8 cellular contexts compared by ENCODE assay signal in the genomic region with DNA sequence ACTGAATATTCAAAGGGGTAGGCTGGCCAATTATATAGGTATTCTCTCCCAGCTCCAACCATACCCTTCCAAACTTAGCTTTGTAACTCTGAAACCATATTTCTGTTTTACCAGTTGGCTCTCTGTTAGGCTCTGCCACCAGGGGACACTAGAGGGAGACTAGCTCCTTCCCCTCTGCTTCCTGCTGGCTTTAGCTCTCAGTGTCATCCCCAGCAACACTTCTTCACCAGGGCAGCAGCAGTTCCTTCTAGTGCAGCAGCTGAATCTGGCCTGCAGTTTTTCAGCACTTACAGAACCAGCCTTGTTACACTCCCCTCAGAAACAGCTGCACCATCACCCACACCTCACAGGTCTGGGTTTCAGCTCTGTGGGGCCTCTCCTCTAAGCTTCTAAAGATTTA. TPM values are rescaled to one million over a fixed set of nuclear protein-coding genes. Genes with fewer than 3 reads are reported as not detected.
DNase-seq lines count a peak whose midpoint lies in the region; ATAC-seq and TF ChIP-seq lines count a peak whose summit lies in the region.

No MANE protein-coding gene starts in this region.

- intact Hi-C loops in cardiac septum (cut with DNase I) = no loop called here

- TF ChIP-seq RAD21 in liver (IDR thresholded peaks at IDR 0.05) = peak; percentile 19 to 54

- no peak overlapping the region for H3K4me3 Mint-ChIP-seq in CD8-positive, alpha-beta memory T cell
- no peak overlapping the region for H3K4me3 Mint-ChIP-seq in activated CD8-positive, alpha-beta T cell treated with anti-CD3 and anti-CD28 coated beads, Interleukin-2, amount 10 ng/mL, durations not matched to agents 7 days and 5 days

- DNase-seq in CD8-positive, alpha-beta memory T cell = peak; percentile 23 to 65 (median 34)
- peak; percentile 3 for DNase-seq in HuH-7 (ENCODE audit: low spot score)
- DNase-seq in activated CD8-positive, alpha-beta T cell treated with anti-CD3 and anti-CD28 coated beads, Interleukin-2, amount 10 ng/mL, durations not matched to agents 7 days and 5 days = peak; percentile 68
- DNase-seq in NCI-H187 treated with DMSO at 0.1 percent for 48 hours (lab: John Stamatoyannopoulos, UW) = no peak
- no peak for DNase-seq in cardiac septum (ENCODE audit: low spot score)

- no peak overlapping the region for H3K9ac ChIP-seq in liver (ENCODE audit: low read depth in 1 of 2, low read length in 2 of 2)

- peaks cover 0 to 3% (median 0%) of the 10 kb centered on the region in 5 donors for H3K9me3 Mint-ChIP-seq in CD8-positive, alpha-beta memory T cell
- peaks cover 11% of the 10 kb centered on the region for H3K9me3 Mint-ChIP-seq in activated CD8-positive, alpha-beta T cell treated with anti-CD3 and anti-CD28 coated beads, Interleukin-2, amount 10 ng/mL, durations not matched to agents 7 days and 5 days (ENCODE audit: insufficient read depth)

- H3K4me3 ChIP-seq in CD8-positive, alpha-beta memory T cell (ENCODE audit: low read length) = no peak overlapping the region
- no peak overlapping the region for H3K4me3 ChIP-seq in liver (ENCODE audit: low read depth in 1 of 3, low read length in 3 of 3)

- H3K4me1 ChIP-seq in CD8-positive, alpha-beta memory T cell (ENCODE audit: insufficient read depth, low read length) = peaks cover 37% of the 10 kb centered on the region
- H3K4me1 ChIP-seq in liver (ENCODE audit: control insufficient read depth in 4 of 4, insufficient read depth in 4 of 4, low read length in 3 of 4) = peaks cover 0 to 3% (median 2%) of the 10 kb centered on the region in 4 donors

- H3K36me3 Mint-ChIP-seq in CD8-positive, alpha-beta memory T cell = peaks cover 0 to 2% (median 0%) of the 10 kb centered on the region in 3 donors
- peaks cover 26% of the 10 kb centered on the region for H3K36me3 Mint-ChIP-seq in activated CD8-positive, alpha-beta T cell treated with anti-CD3 and anti-CD28 coated beads, Interleukin-2, amount 10 ng/mL, durations not matched to agents 7 days and 5 days (ENCODE audit: low read depth)

- ATAC-seq in activated CD8-positive, alpha-beta T cell treated with anti-CD3 and anti-CD28 coated beads, Interleukin-2, amount 10 ng/mL, durations not matched to agents 7 days and 5 days = peak; percentile 81
- ATAC-seq in GM19397 (IDR thresholded peaks at IDR 0.05; ENCODE audit: unreplicated experiment) (no peak), HG02678 (IDR thresholded peaks at IDR 0.05; ENCODE audit: unreplicated experiment) (no peak)

- peak; percentile 24 for TF ChIP-seq CTCF in liver (IDR thresholded peaks at IDR 0.05; ENCODE audit: low read depth, low read length, missing input control)

- no peaks in the 10 kb centered on the region for H3K27me3 Mint-ChIP-seq in CD8-positive, alpha-beta memory T cell
- H3K27me3 Mint-ChIP-seq in activated CD8-positive, alpha-beta T cell treated with anti-CD3 and anti-CD28 coated beads, Interleukin-2, amount 10 ng/mL, durations not matched to agents 7 days and 5 days (ENCODE audit: low read depth) = no peaks in the 10 kb centered on the region

- peak overlapping the region in 6 of 8 donors; percentile 2 to 82 (median 40) for H3K27ac Mint-ChIP-seq in CD8-positive, alpha-beta memory T cell
- H3K27ac Mint-ChIP-seq in activated CD8-positive, alpha-beta T cell treated with anti-CD3 and anti-CD28 coated beads, Interleukin-2, amount 10 ng/mL, durations not matched to agents 7 days and 5 days = no peak overlapping the region

- H3K9me3 ChIP-seq in CD8-positive, alpha-beta memory T cell (ENCODE audit: low read length) = no peaks in the 10 kb centered on the region
- H3K9me3 ChIP-seq in liver (ENCODE audit: control insufficient read depth in 4 of 4, low read length in 3 of 4) = no peaks in the 10 kb centered on the region

- no peak overlapping the region for H3K27ac ChIP-seq in CD8-positive, alpha-beta memory T cell (ENCODE audit: low read depth, low read length)
- H3K27ac ChIP-seq in liver (ENCODE audit: low read depth in 1 of 2, low read length in 2 of 2) = no peak overlapping the region

- H3K4me1 Mint-ChIP-seq in CD8-positive, alpha-beta memory T cell = peaks cover 58 to 82% (median 73%) of the 10 kb centered on the region in 3 donors
- peaks cover 53% of the 10 kb centered on the region for H3K4me1 Mint-ChIP-seq in activated CD8-positive, alpha-beta T cell treated with anti-CD3 and anti-CD28 coated beads, Interleukin-2, amount 10 ng/mL, durations not matched to agents 7 days and 5 days (ENCODE audit: low read depth)

- CTCF ChIA-PET in CD8-positive, alpha-beta memory T cell (lab: Charles Lee) = interaction anchor here (0.6 to 1.7 kb wide), 24 partner anchors 10 to 485 kb away, joined by 3 to 13 read pairs (median 4); no protein-coding TSS in a partner anchor
- CTCF ChIA-PET in activated CD8-positive, alpha-beta T cell treated with anti-CD3 and anti-CD28 coated beads, Interleukin-2, amount 10 ng/mL, durations not matched to agents 7 days and 5 days (lab: Charles Lee) = interaction anchor here (0.6 to 2.5 kb wide), 44 partner anchors 9 to 407 kb away, joined by 3 to 21 read pairs (median 4); no protein-coding TSS in a partner anchor

- no peaks in the 10 kb centered on the region for H3K27me3 ChIP-seq in CD8-positive, alpha-beta memory T cell (ENCODE audit: insufficient read depth, low read length, poor library complexity, severe bottlenecking)
- no peaks in the 10 kb centered on the region for H3K27me3 ChIP-seq in liver (ENCODE audit: control insufficient read depth in 4 of 4, insufficient read depth in 4 of 4, low read length in 3 of 4)

- no peaks in the 10 kb centered on the region for H3K36me3 ChIP-seq in CD8-positive, alpha-beta memory T cell (ENCODE audit: insufficient read depth, low read length)
- no peaks in the 10 kb centered on the region for H3K36me3 ChIP-seq in liver (ENCODE audit: control insufficient read depth in 4 of 4, insufficient read depth in 3 of 4, low read depth in 1 of 4, low read length in 3 of 4)

- POLR2A ChIA-PET in CD8-positive, alpha-beta memory T cell (lab: Charles Lee) = interaction anchor here (0.5 to 1.3 kb wide), 3 partner anchors 16 to 58 kb away, joined by 3 read pairs; no protein-coding TSS in a partner anchor
- POLR2A ChIA-PET in activated CD8-positive, alpha-beta T cell treated with anti-CD3 and anti-CD28 coated beads, Interleukin-2, amount 10 ng/mL, durations not matched to agents 7 days and 5 days (lab: Charles Lee) = interaction anchor here (1.1 to 1.2 kb wide), 3 partner anchors 16 to 154 kb away, joined by 3 to 6 read pairs (median 4); no protein-coding TSS in a partner anchor

TF ChIP-seq in liver, 16 proteins besides CTCF, POLR2A, EP300 and RAD21 (continues in another document):
- TF ChIP-seq RXRA (IDR thresholded peaks at IDR 0.05) (no peak), GABPA (IDR thresholded peaks at IDR 0.05 in 1 of 2, conservative IDR thresholded peaks at IDR 0.05 in 1 of 2) (no peak), TAF1 (conservative IDR thresholded peaks at IDR 0.05) (no peak), FOXA1 (IDR thresholded peaks at IDR 0.05) (no peak), FOXA2 (IDR thresholded peaks at IDR 0.05) (no peak), NR2F2 (IDR thresholded peaks at IDR 0.05) (no peak), YY1 (IDR thresholded peaks at IDR 0.05) (no peak), HNF4A (conservative IDR thresholded peaks at IDR 0.05) (no peak)
- TF ChIP-seq, protein P1, sequence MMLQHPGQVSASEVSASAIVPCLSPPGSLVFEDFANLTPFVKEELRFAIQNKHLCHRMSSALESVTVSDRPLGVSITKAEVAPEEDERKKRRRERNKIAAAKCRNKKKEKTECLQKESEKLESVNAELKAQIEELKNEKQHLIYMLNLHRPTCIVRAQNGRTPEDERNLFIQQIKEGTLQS (IDR thresholded peaks at IDR 0.05) = no peak
- TF ChIP-seq, protein P2, sequence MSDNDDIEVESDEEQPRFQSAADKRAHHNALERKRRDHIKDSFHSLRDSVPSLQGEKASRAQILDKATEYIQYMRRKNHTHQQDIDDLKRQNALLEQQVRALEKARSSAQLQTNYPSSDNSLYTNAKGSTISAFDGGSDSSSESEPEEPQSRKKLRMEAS (IDR thresholded peaks at IDR 0.05) = no peak
- TF ChIP-seq, protein P3, sequence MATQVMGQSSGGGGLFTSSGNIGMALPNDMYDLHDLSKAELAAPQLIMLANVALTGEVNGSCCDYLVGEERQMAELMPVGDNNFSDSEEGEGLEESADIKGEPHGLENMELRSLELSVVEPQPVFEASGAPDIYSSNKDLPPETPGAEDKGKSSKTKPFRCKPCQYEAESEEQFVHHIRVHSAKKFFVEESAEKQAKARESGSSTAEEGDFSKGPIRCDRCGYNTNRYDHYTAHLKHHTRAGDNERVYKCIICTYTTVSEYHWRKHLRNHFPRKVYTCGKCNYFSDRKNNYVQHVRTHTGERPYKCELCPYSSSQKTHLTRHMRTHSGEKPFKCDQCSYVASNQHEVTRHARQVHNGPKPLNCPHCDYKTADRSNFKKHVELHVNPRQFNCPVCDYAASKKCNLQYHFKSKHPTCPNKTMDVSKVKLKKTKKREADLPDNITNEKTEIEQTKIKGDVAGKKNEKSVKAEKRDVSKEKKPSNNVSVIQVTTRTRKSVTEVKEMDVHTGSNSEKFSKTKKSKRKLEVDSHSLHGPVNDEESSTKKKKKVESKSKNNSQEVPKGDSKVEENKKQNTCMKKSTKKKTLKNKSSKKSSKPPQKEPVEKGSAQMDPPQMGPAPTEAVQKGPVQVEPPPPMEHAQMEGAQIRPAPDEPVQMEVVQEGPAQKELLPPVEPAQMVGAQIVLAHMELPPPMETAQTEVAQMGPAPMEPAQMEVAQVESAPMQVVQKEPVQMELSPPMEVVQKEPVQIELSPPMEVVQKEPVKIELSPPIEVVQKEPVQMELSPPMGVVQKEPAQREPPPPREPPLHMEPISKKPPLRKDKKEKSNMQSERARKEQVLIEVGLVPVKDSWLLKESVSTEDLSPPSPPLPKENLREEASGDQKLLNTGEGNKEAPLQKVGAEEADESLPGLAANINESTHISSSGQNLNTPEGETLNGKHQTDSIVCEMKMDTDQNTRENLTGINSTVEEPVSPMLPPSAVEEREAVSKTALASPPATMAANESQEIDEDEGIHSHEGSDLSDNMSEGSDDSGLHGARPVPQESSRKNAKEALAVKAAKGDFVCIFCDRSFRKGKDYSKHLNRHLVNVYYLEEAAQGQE (IDR thresholded peaks at IDR 0.05) = no peak

RNA-seq across cellular contexts. Expression of a gene that starts 51.0 kb away (rescaled TPM):
- total RNA-seq in CD8-positive, alpha-beta memory T cell = 10 to 100 TPM; 35.4 to 38.9 TPM
- 23.9 TPM for polyA plus RNA-seq in CD8-positive, alpha-beta memory T cell
- 100 to 1,000 TPM in 1 of 2 experiments, 10 to 100 TPM in 1; 92.4 to 100 TPM for total RNA-seq in activated CD8-positive, alpha-beta T cell treated with anti-CD3 and anti-CD28 coated beads, Interleukin-2, amount 10 ng/mL, durations not matched to agents 7 days and 5 days
- total RNA-seq in liver (10 to 100 TPM in 1 of 2 donors, 1 to 10 TPM in 1; 9.6 to 31.3 TPM), cardiac septum (30.6 TPM)
- polyA plus RNA-seq in liver = 10 to 100 TPM in 1 of 2 donors, 1 to 10 TPM in 1; 5.4 to 11.5 TPM

Comparison
In these comparisons a context has a peak if more than half of its experiments do, and no peak if none do; other contexts are left out.
1. DNase-seq: peak in CD8-positive, alpha-beta memory T cell (5 of 5), HuH-7 (single experiment) and activated CD8-positive, alpha-beta T cell treated with anti-CD3 and anti-CD28 coated beads, Interleukin-2, amount 10 ng/mL, durations not matched to agents 7 days and 5 days (single experiment); none in NCI-H187 treated with DMSO at 0.1 percent for 48 hours (single experiment) and cardiac septum (single experiment).